ENCODE assay signal across 1 cellular context in the genomic region with DNA sequence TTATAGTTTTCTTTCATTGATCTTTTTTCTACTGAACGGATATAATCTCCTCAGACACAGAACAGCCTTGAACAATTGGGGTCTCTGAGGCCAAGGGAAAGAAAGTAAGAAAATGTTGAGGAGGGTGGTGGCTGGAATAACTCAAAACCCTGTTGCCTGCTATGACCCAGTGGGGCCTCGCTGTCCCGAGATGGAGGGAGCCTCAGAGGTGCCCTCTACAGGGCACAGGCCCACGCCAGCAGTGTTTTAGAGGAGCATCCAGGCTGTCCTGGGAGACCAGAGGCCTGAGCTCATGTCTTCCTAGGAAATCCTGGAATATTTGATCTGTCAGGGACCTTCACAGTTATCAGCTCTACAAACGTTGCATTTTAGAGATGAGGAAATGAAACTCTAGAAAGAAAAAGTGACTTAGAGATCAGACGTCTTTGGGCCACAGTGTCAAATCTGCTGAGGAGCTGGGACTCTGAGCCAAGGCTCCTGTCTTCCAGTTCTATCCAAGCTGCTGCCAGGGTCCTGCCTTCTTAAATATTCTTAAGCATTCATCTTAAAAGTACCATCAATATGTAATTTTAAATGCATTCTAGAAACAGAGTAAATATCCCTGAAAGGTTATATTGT.
TF ChIP-seq lines count a peak whose summit lies in the region.

No MANE protein-coding gene starts in this region.

TF ChIP-seq in HepG2, 621 proteins besides CTCF, POLR2A, EP300 and RAD21 (continued from another document):
- TF ChIP-seq BCL6 (CRISPR knock-in tag; IDR thresholded peaks at IDR 0.05) (0 out of 2 replicates have a peak, but pooled peaks have one; percentile 13), SALL1 (CRISPR knock-in tag; IDR thresholded peaks at IDR 0.05) (peak; percentile 39; the same call in 1 of the 2 replicates), RXRB (CRISPR knock-in tag; IDR thresholded peaks at IDR 0.05; ENCODE audit: borderline replicate concordance) (no peak; the same call in 1 of the 2 replicates), KDM4B (CRISPR knock-in tag; IDR thresholded peaks at IDR 0.05) (0 out of 2 replicates have a peak, but pooled peaks have one; percentile 39), GFI1 (CRISPR knock-in tag; IDR thresholded peaks at IDR 0.05; ENCODE audit: borderline replicate concordance) (0 out of 2 replicates have a peak, but pooled peaks have one; percentile 36), TSC22D2 (CRISPR knock-in tag; IDR thresholded peaks at IDR 0.05; ENCODE audit: borderline replicate concordance) (no peak), ERF (CRISPR knock-in tag; IDR thresholded peaks at IDR 0.05) (0 out of 2 replicates have a peak, but pooled peaks have one; percentile 41), SOX13 (IDR thresholded peaks at IDR 0.05) (no peak), SOX13 (CRISPR knock-in tag; conservative IDR thresholded peaks at IDR 0.05 in 1 of 2, IDR thresholded peaks at IDR 0.05 in 1 of 2) (0 out of 4 replicates have a peak, but pooled peaks of 1 of the 2 experiments have one; percentile 15), IRF2 (CRISPR knock-in tag; IDR thresholded peaks at IDR 0.05) (peak; percentile 42; the same call in 1 of the 2 replicates), KLF16 (CRISPR knock-in tag; IDR thresholded peaks at IDR 0.05) (0 out of 4 replicates have a peak, but pooled peaks of 1 of the 2 experiments have one; percentile 45), ZNF121 (CRISPR knock-in tag; IDR thresholded peaks at IDR 0.05) (0 out of 2 replicates have a peak, but pooled peaks have one; percentile 31), ZNF615 (CRISPR knock-in tag; IDR thresholded peaks at IDR 0.05; ENCODE audit: borderline replicate concordance) (no peak), KDM2A (CRISPR knock-in tag; IDR thresholded peaks at IDR 0.05; ENCODE audit: borderline replicate concordance, low read depth) (peak; percentile 84), SP4 (CRISPR knock-in tag; IDR thresholded peaks at IDR 0.05) (peak; percentile 52; the same call in 1 of the 2 replicates), NCOA2 (CRISPR knock-in tag; IDR thresholded peaks at IDR 0.05) (peak; percentile 15; the same call in 1 of the 2 replicates), SSRP1 (CRISPR knock-in tag; IDR thresholded peaks at IDR 0.05) (no peak), GATAD2A (CRISPR knock-in tag; IDR thresholded peaks at IDR 0.05) (peak; percentile 43; the same call in 1 of the 2 replicates), ZNF33B (CRISPR knock-in tag; IDR thresholded peaks at IDR 0.05) (0 out of 2 replicates have a peak, but pooled peaks have one; percentile 52), KAT8 (CRISPR knock-in tag; IDR thresholded peaks at IDR 0.05) (peak; percentile 66), THAP11 (CRISPR knock-in tag; IDR thresholded peaks at IDR 0.05) (0 out of 2 replicates have a peak, but pooled peaks have one; percentile 18), AHR (CRISPR knock-in tag; IDR thresholded peaks at IDR 0.05) (peak; percentile 48; the same call in 1 of the 2 replicates), STAG1 (CRISPR knock-in tag; IDR thresholded peaks at IDR 0.05) (peak; percentile 84)
- TF ChIP-seq, protein P1, sequence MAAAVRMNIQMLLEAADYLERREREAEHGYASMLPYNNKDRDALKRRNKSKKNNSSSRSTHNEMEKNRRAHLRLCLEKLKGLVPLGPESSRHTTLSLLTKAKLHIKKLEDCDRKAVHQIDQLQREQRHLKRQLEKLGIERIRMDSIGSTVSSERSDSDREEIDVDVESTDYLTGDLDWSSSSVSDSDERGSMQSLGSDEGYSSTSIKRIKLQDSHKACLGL (CRISPR knock-in tag; IDR thresholded peaks at IDR 0.05), result no peak
- TF ChIP-seq, protein P2, sequence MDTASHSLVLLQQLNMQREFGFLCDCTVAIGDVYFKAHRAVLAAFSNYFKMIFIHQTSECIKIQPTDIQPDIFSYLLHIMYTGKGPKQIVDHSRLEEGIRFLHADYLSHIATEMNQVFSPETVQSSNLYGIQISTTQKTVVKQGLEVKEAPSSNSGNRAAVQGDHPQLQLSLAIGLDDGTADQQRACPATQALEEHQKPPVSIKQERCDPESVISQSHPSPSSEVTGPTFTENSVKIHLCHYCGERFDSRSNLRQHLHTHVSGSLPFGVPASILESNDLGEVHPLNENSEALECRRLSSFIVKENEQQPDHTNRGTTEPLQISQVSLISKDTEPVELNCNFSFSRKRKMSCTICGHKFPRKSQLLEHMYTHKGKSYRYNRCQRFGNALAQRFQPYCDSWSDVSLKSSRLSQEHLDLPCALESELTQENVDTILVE (CRISPR knock-in tag; IDR thresholded peaks at IDR 0.05), result 0 out of 2 replicates have a peak, but pooled peaks have one; percentile 55
- TF ChIP-seq, protein P3, sequence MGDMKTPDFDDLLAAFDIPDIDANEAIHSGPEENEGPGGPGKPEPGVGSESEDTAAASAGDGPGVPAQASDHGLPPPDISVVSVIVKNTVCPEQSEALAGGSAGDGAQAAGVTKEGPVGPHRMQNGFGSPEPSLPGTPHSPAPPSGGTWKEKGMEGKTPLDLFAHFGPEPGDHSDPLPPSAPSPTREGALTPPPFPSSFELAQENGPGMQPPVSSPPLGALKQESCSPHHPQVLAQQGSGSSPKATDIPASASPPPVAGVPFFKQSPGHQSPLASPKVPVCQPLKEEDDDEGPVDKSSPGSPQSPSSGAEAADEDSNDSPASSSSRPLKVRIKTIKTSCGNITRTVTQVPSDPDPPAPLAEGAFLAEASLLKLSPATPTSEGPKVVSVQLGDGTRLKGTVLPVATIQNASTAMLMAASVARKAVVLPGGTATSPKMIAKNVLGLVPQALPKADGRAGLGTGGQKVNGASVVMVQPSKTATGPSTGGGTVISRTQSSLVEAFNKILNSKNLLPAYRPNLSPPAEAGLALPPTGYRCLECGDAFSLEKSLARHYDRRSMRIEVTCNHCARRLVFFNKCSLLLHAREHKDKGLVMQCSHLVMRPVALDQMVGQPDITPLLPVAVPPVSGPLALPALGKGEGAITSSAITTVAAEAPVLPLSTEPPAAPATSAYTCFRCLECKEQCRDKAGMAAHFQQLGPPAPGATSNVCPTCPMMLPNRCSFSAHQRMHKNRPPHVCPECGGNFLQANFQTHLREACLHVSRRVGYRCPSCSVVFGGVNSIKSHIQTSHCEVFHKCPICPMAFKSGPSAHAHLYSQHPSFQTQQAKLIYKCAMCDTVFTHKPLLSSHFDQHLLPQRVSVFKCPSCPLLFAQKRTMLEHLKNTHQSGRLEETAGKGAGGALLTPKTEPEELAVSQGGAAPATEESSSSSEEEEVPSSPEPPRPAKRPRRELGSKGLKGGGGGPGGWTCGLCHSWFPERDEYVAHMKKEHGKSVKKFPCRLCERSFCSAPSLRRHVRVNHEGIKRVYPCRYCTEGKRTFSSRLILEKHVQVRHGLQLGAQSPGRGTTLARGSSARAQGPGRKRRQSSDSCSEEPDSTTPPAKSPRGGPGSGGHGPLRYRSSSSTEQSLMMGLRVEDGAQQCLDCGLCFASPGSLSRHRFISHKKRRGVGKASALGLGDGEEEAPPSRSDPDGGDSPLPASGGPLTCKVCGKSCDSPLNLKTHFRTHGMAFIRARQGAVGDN (CRISPR knock-in tag; IDR thresholded peaks at IDR 0.05), result peak; percentile 34; the same call in 1 of the 2 replicates
- TF ChIP-seq, protein P4, sequence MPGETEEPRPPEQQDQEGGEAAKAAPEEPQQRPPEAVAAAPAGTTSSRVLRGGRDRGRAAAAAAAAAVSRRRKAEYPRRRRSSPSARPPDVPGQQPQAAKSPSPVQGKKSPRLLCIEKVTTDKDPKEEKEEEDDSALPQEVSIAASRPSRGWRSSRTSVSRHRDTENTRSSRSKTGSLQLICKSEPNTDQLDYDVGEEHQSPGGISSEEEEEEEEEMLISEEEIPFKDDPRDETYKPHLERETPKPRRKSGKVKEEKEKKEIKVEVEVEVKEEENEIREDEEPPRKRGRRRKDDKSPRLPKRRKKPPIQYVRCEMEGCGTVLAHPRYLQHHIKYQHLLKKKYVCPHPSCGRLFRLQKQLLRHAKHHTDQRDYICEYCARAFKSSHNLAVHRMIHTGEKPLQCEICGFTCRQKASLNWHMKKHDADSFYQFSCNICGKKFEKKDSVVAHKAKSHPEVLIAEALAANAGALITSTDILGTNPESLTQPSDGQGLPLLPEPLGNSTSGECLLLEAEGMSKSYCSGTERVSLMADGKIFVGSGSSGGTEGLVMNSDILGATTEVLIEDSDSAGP (CRISPR knock-in tag; IDR thresholded peaks at IDR 0.05; ENCODE audit: borderline replicate concordance), result peak; percentile 23; the same call in 1 of the 2 replicates
